Comparison of ENCODE assay signal across 19 cellular contexts in the genomic region with DNA sequence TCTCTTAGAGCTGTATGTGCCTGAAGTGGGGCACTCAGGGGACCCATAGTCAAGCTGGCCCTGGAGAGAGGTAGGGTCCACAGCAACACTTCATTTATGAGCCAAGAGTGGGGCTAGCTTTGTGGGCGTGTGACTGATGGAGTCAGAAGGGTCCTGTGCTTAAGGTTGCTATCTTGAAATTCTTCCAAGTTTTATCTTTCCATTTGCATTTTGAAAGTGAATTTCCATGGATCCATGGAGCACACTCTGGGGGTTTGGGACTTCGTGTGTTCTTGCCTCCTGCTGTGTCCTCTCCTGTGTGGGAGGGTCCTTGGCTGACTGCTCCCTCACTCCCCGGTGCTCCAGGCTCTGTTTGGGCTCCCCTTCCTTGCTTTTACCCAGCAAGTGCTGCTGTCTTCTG. TPM values are rescaled to one million over a fixed set of nuclear protein-coding genes. Genes with fewer than 3 reads are reported as not detected.
DNase-seq lines count a peak whose midpoint lies in the region; ATAC-seq, FAIRE-seq and TF ChIP-seq lines count a peak whose summit lies in the region.
"Had no signal": no experiment of that assay in that cellular context is flagged by ENCODE, and none has a peak within 500 bp of the region (broad histone marks: within the 10 kb centered on the region; RNA-seq: fewer than 3 reads in every experiment).

No MANE protein-coding gene starts in this region.

- H3K9ac ChIP-seq in GM12878 (ENCODE audit: control insufficient read depth, insufficient read depth, low read length) (no peak overlapping the region), kidney (ENCODE audit: low read length in 2 of 2) (peak overlapping the region in 1 of 2 donors; percentile 17), trophoblast cell (ENCODE audit: low read length) (no peak overlapping the region)

- H3K9me3 Mint-ChIP-seq in T-helper 2 cell treated with Interferon-gamma antibody and Interleukin-4, amounts not matched to agents 5 μg/mL and 100 μg/mL, for 36 hours = no peaks in the 10 kb centered on the region
- H3K9me3 Mint-ChIP-seq in progenitor cell of endocrine pancreas (ENCODE audit: low read depth) = peaks cover 5% of the 10 kb centered on the region
- H3K9me3 Mint-ChIP-seq: CD8-positive, alpha-beta T cell; GM23338; H9 had no signal

- 2% methylated on average over 3 of the region's 3 CpGs for WGBS in GM12878 (ENCODE audit: insufficient coverage, insufficient replicate concordance, low lambda C conversion rate, missing lambda C conversion rate)
- no CpG with 5 or more reads among the region's 3 CpGs for WGBS in trophoblast cell (ENCODE audit: extremely low coverage, insufficient coverage, insufficient read length)

- H3K27me3 ChIP-seq in GM12878 (replicated peaks in 1 of 2; ENCODE audit: control insufficient read depth in 2 of 2, insufficient read depth in 2 of 2, low read length in 1 of 2) = no peaks in the 10 kb centered on the region
- no peaks in the 10 kb centered on the region for H3K27me3 ChIP-seq in trophoblast cell (ENCODE audit: insufficient read depth, low read length)

- H3K36me3 ChIP-seq in GM12878 (ENCODE audit: control insufficient read depth in 2 of 2, insufficient read depth in 2 of 2, low read length in 1 of 2) = no peaks in the 10 kb centered on the region
- no peaks in the 10 kb centered on the region for H3K36me3 ChIP-seq in kidney (ENCODE audit: control insufficient read depth in 1 of 2, insufficient read depth in 2 of 2, low read length in 2 of 2)
- H3K36me3 ChIP-seq in trophoblast cell (ENCODE audit: control insufficient read depth in 1 of 2, insufficient read depth in 2 of 2, low read length in 2 of 2) = no peaks in the 10 kb centered on the region
- H3K36me3 ChIP-seq in OCI-LY7 (ENCODE audit: insufficient read depth, low read length) = no peaks in the 10 kb centered on the region

- no peak overlapping the region for H4K8ac ChIP-seq in trophoblast cell (ENCODE audit: low read depth, low read length)

- H4K12ac ChIP-seq in trophoblast cell (ENCODE audit: low read depth, low read length) = no peak overlapping the region

- peaks cover 8% of the 10 kb centered on the region for H3K79me1 ChIP-seq in trophoblast cell (ENCODE audit: low read length)

- peak overlapping the region; percentile 1 for H2BK120ac ChIP-seq in trophoblast cell (ENCODE audit: insufficient read depth, low read length, poor library complexity)

- intact Hi-C loops in GM12878 (cut with micrococcal nuclease; ENCODE audit: unreplicated experiment) = loop anchor here (2.0 kb wide), 1 partner anchor 18 kb away; no protein-coding TSS in a partner anchor
- intact Hi-C loops in kidney (cut with DNase I) = no loop called here
- intact Hi-C loops in OCI-LY7 (cut with micrococcal nuclease; ENCODE audit: unreplicated experiment) = no loop called here

- H4K20me1 ChIP-seq in GM12878 (ENCODE audit: control insufficient read depth, insufficient read depth) = peaks cover 2% of the 10 kb centered on the region; the same call in 1 of the 2 replicates
- no peaks in the 10 kb centered on the region for H4K20me1 ChIP-seq in OCI-LY7 (ENCODE audit: insufficient read depth, low read length)

- H3K4me1 ChIP-seq in GM12878 (ENCODE audit: control insufficient read depth, insufficient read depth, low read length) (peaks cover 5% of the 10 kb centered on the region; the same call in 1 of the 2 replicates), kidney (ENCODE audit: control insufficient read depth in 1 of 2, insufficient read depth in 1 of 2, low read depth in 1 of 2, low read length in 2 of 2) (peaks cover 37 to 45% of the 10 kb centered on the region in 2 donors), trophoblast cell (ENCODE audit: control insufficient read depth in 1 of 2, insufficient read depth in 2 of 2, low read length in 2 of 2) (peaks cover 20 to 29% of the 10 kb centered on the region in 2 experiments), OCI-LY7 (ENCODE audit: insufficient read depth, low read length, poor library complexity, severe bottlenecking) (no peaks in the 10 kb centered on the region)

- SMC1A ChIA-PET in GM12878 (lab: Charles Lee; ENCODE audit: uncharacterized antibody, unreplicated experiment) = interaction anchor here (1.2 to 5.5 kb wide), 7 partner anchors 8 to 121 kb away, joined by 3 to 46 read pairs (median 19); a partner anchor contains a TSS

- DNase-seq in GM12878 (ENCODE audit: low read depth, low spot score) = no peak
- DNase-seq in kidney = peak; percentile 30
- DNase-seq in trophoblast cell = no peak
- DNase-seq in OCI-LY7 (ENCODE audit: low spot score) = no peak
- DNase-seq in T-helper 2 cell treated with Interferon-gamma antibody and Interleukin-4, amounts not matched to agents 5 μg/mL and 100 μg/mL, for 36 hours (ENCODE audit: low spot score) = no peak
- no peak for DNase-seq in progenitor cell of endocrine pancreas (ENCODE audit: low spot score, unreplicated experiment)
- no peak for DNase-seq in medulla oblongata (ENCODE audit: extremely low spot score)
- DNase-seq: CD8-positive, alpha-beta T cell; COR-L47; DMS153; DMS79 treated with DMSO at 0.1 percent for 48 hours; EL; H9 had no signal

- no peaks in the 10 kb centered on the region for H3K4me1 Mint-ChIP-seq in T-helper 2 cell treated with Interferon-gamma antibody and Interleukin-4, amounts not matched to agents 5 μg/mL and 100 μg/mL, for 36 hours (ENCODE audit: low read depth)
- H3K4me1 Mint-ChIP-seq in progenitor cell of endocrine pancreas (ENCODE audit: low read depth) = peaks cover 4% of the 10 kb centered on the region
- H3K4me1 Mint-ChIP-seq: CD14-positive monocyte had no signal

- no peak overlapping the region for H3K14ac ChIP-seq in trophoblast cell (ENCODE audit: low read length)

- H3K9me2 ChIP-seq in OCI-LY7 (ENCODE audit: insufficient read depth, low read length) = no peaks in the 10 kb centered on the region

- no peak overlapping the region for H3K27ac ChIP-seq in GM12878 (ENCODE audit: control insufficient read depth, insufficient read depth)
- H3K27ac ChIP-seq in kidney (ENCODE audit: low read depth in 2 of 2, low read length in 2 of 2) = peak overlapping the region; percentile 88 to 94
- no peak overlapping the region for H3K27ac ChIP-seq in trophoblast cell (ENCODE audit: low read depth, low read length)
- no peak overlapping the region for H3K27ac ChIP-seq in OCI-LY7 (ENCODE audit: low read depth, low read length, poor library complexity, severe bottlenecking)

- H4K91ac ChIP-seq in trophoblast cell (ENCODE audit: low read depth, low read length) = no peak overlapping the region

- peak overlapping the region; percentile 30 for H3K18ac ChIP-seq in trophoblast cell (ENCODE audit: low read length)

- no peaks in the 10 kb centered on the region; the same call in 1 of the 2 replicates for H3K79me2 ChIP-seq in GM12878 (ENCODE audit: control insufficient read depth, insufficient read depth, low read length)
- H3K79me2 ChIP-seq in trophoblast cell (ENCODE audit: control insufficient read depth, insufficient read depth, low read length, poor library complexity) = peaks cover 4% of the 10 kb centered on the region
- H3K79me2 ChIP-seq in OCI-LY7 (ENCODE audit: insufficient read depth, low read depth, low read length) = no peaks in the 10 kb centered on the region

- H3K4me3 Mint-ChIP-seq in T-helper 2 cell treated with Interferon-gamma antibody and Interleukin-4, amounts not matched to agents 5 μg/mL and 100 μg/mL, for 36 hours = no peak overlapping the region
- no peak overlapping the region for H3K4me3 Mint-ChIP-seq in progenitor cell of endocrine pancreas (ENCODE audit: low read depth)
- H3K4me3 Mint-ChIP-seq: CD8-positive, alpha-beta T cell; GM23338; H9 had no signal

- no peak for TF ChIP-seq CTCF in GM12878 (IDR thresholded peaks at IDR 0.05 in 2 of 3, conservative IDR thresholded peaks at IDR 0.05 in 1 of 3; ENCODE audit: control insufficient read depth in 2 of 3, extremely low read depth in 1 of 3, insufficient read depth in 1 of 3, low read depth in 3 of 3, low read length in 3 of 3)
- TF ChIP-seq CTCF in kidney (IDR thresholded peaks at IDR 0.05; ENCODE audit: borderline replicate concordance, extremely low read depth, insufficient read depth) = no peak
- no peak for TF ChIP-seq CTCF in OCI-LY7 (conservative IDR thresholded peaks at IDR 0.05; ENCODE audit: low read length)
- TF ChIP-seq CTCF in progenitor cell of endocrine pancreas (IDR thresholded peaks at IDR 0.05; ENCODE audit: unreplicated experiment) = no peak

- RAD21 ChIA-PET in GM12878 (lab: Charles Lee; ENCODE audit: unreplicated experiment) = interaction anchor here (0.9 to 4.5 kb wide), 7 partner anchors 9 to 214 kb away, joined by 3 to 48 read pairs (median 5); a partner anchor contains a TSS

- H2BK5ac ChIP-seq in trophoblast cell (ENCODE audit: low read depth, low read length, poor library complexity) = no peak overlapping the region

- no peaks in the 10 kb centered on the region for H3K27me3 Mint-ChIP-seq in T-helper 2 cell treated with Interferon-gamma antibody and Interleukin-4, amounts not matched to agents 5 μg/mL and 100 μg/mL, for 36 hours (ENCODE audit: low read depth)
- H3K27me3 Mint-ChIP-seq in progenitor cell of endocrine pancreas = peaks cover 6% of the 10 kb centered on the region

- no peak overlapping the region for H3K4ac ChIP-seq in trophoblast cell (ENCODE audit: low read depth, low read length)

- no peak overlapping the region for H3K4me2 ChIP-seq in GM12878 (ENCODE audit: control insufficient read depth, insufficient read depth)
- no peak overlapping the region for H3K4me2 ChIP-seq in trophoblast cell (ENCODE audit: low read length)
- no peak overlapping the region for H3K4me2 ChIP-seq in OCI-LY7 (ENCODE audit: low read length)
- H3K4me2 ChIP-seq: GM23338 had no signal

- no peak overlapping the region for H2AFZ ChIP-seq in GM12878 (ENCODE audit: control insufficient read depth, low read depth, low read length)
- no peak overlapping the region for H2AFZ ChIP-seq in trophoblast cell (ENCODE audit: insufficient read depth, low read length, poor library complexity)
- no peak overlapping the region for H2AFZ ChIP-seq in OCI-LY7 (ENCODE audit: low read length)
- H2AFZ ChIP-seq: GM23338 had no signal

- TF ChIP-seq EP300 in GM12878 (IDR thresholded peaks at IDR 0.05; ENCODE audit: borderline replicate concordance in 1 of 2, control insufficient read depth in 1 of 2, low read depth in 2 of 2, low read length in 2 of 2) = no peak

- peak; percentile 9; the same call in 1 of the 3 replicates for ATAC-seq in GM12878
- ATAC-seq: CD8-positive, alpha-beta T cell; GM23338; HepG2 had no signal

- TF ChIP-seq POLR2A in GM12878 (IDR thresholded peaks at IDR 0.05; ENCODE audit: low read depth, low read length) = no peak

- H3K36me3 Mint-ChIP-seq in T-helper 2 cell treated with Interferon-gamma antibody and Interleukin-4, amounts not matched to agents 5 μg/mL and 100 μg/mL, for 36 hours (ENCODE audit: low read depth) = no peaks in the 10 kb centered on the region
- no peaks in the 10 kb centered on the region for H3K36me3 Mint-ChIP-seq in progenitor cell of endocrine pancreas (ENCODE audit: insufficient read depth)
- H3K36me3 Mint-ChIP-seq: CD14-positive monocyte; CD8-positive, alpha-beta T cell had no signal

- H3K9me3 ChIP-seq in GM12878 (replicated peaks; ENCODE audit: control insufficient read depth, insufficient read depth, low read length) (no peaks in the 10 kb centered on the region), kidney (ENCODE audit: control insufficient read depth in 1 of 2, low read length in 2 of 2) (no peaks in the 10 kb centered on the region), trophoblast cell (ENCODE audit: insufficient read depth, low read depth, low read length) (peaks cover 4% of the 10 kb centered on the region), OCI-LY7 (ENCODE audit: low read length) (no peaks in the 10 kb centered on the region)

- in situ Hi-C loops in GM12878 (cut with MboI) = no loop called here

- no peak overlapping the region for H2BK12ac ChIP-seq in trophoblast cell (ENCODE audit: low read length)

- CTCF ChIA-PET in GM12878 (lab: Yijun Ruan, JAX) = interaction anchor here (0.7 to 1.8 kb wide), 6 partner anchors 8 to 63 kb away, joined by 3 to 11 read pairs (median 3); no protein-coding TSS in a partner anchor
- CTCF ChIA-PET in OCI-LY7 (lab: Charles Lee; ENCODE audit: unreplicated experiment) = no interaction called here

- no peak overlapping the region for H3K27ac Mint-ChIP-seq in T-helper 2 cell treated with Interferon-gamma antibody and Interleukin-4, amounts not matched to agents 5 μg/mL and 100 μg/mL, for 36 hours
- no peak overlapping the region for H3K27ac Mint-ChIP-seq in progenitor cell of endocrine pancreas
- H3K27ac Mint-ChIP-seq: CD14-positive monocyte; CD8-positive, alpha-beta T cell; GM23338; H9 had no signal

- BruUV-seq in GM12878 (replicated peaks; lab: Mats Ljungman, UMichigan) (no TSS peak), OCI-LY7 (replicated peaks; lab: Mats Ljungman, UMichigan) (no TSS peak)

- H2AK5ac ChIP-seq in trophoblast cell (ENCODE audit: low read length) = peak overlapping the region; percentile 41

- FAIRE-seq in GM12878 (lab: Jason Lieb, UNC) (no peak), kidney (lab: Jason Lieb, UNC) (no peak)
- FAIRE-seq: G401.6, GM12892, HepG2, HTR-8/SVneo had no signal

- no peak for TF ChIP-seq RAD21 in GM12878 (IDR thresholded peaks at IDR 0.05; ENCODE audit: insufficient read depth, low read depth, low read length)

- H3K23ac ChIP-seq in trophoblast cell (ENCODE audit: low read length) = no peak overlapping the region

- POLR2A ChIA-PET in GM12878 (lab: Charles Lee) (interaction anchor here (0.5 to 4.6 kb wide), 6 partner anchors 10 to 48 kb away, joined by 3 to 34 read pairs (median 5); no protein-coding TSS in a partner anchor), OCI-LY7 (lab: Charles Lee) (no interaction called here)

- H3K4me3 ChIP-seq in GM12878 (no peak overlapping the region), kidney (ENCODE audit: low read length in 2 of 2) (no peak overlapping the region), trophoblast cell (ENCODE audit: low read depth, low read length) (no peak overlapping the region), OCI-LY7 (ENCODE audit: low read depth, low read length, poor library complexity, severe bottlenecking) (no peak overlapping the region)
- H3K4me3 ChIP-seq: GM23338 had no signal

RNA-seq across cellular contexts. Expression of a gene that starts 50.8 kb away (rescaled TPM):
- 195 and 221 TPM in 2 replicates for total RNA-seq in GM12878 (2013; cell fraction: nucleolus; rRNA removed)
- total RNA-seq in GM12878 (2014; rRNA removed) (10.8 and 13.5 TPM in 2 replicates), GM12878 (2014; rRNA removed; fragmentation: Illumina TruSeq; extraction: Trizol) (10.3 and 11.0 TPM in 2 replicates), GM12878 (2021) (10.7 and 11.4 TPM in 2 replicates), kidney (21.5 TPM), OCI-LY7 (2022) (2.4 and 2.5 TPM in 2 replicates), progenitor cell of endocrine pancreas (1.6 and 2.6 TPM in 2 replicates)
- 4.8 TPM for polyA plus RNA-seq in GM12878 (2011; ENCODE audit: low read depth)
- polyA plus RNA-seq in GM12878 (2011; rRNA removed) (26.4 and 26.7 TPM in 2 replicates), GM12878 (2014; fragmentation: Illumina TruSeq; extraction: Trizol) (11.6 and 12.8 TPM in 2 replicates), GM12878 (2014; fragmentation: Nextera tagmentation; extraction: Ambion mirVana) (under 1 TPM; 0.77 to 0.90 TPM), GM12878 (2014; rRNA removed) (9.6 and 10.0 TPM in 2 replicates), GM12878 (2016; fragmentation: Nextera tagmentation; extraction: Ambion mirVana) (1 to 10 TPM; 2.0 to 2.4 TPM), kidney (ENCODE audit: insufficient read depth, low read depth, low replicate concordance) (28.0 TPM)
- 23.5 and 28.8 TPM in 2 replicates for polyA plus RNA-seq in GM12878 (2011; cell fraction: cytosol; rRNA removed)
- 36.3 and 38.1 TPM in 2 replicates for polyA plus RNA-seq in GM12878 (2011; cell fraction: nucleus; rRNA removed)
- polyA plus RNA-seq in GM12878 (2012) = 5.1 and 7.6 TPM in 2 replicates
- 32.3 and 33.7 TPM in 2 replicates for polyA minus RNA-seq in GM12878 (2011; rRNA and poly(A)+ RNA removed)
- 8.4 and 12.8 TPM in 2 replicates for polyA minus RNA-seq in GM12878 (2011; cell fraction: cytosol; rRNA and poly(A)+ RNA removed)
- polyA minus RNA-seq in GM12878 (2011; cell fraction: nucleus; rRNA and poly(A)+ RNA removed) = 31.9 and 49.8 TPM in 2 replicates
- polyA plus RNA-seq in trophoblast cell (2013) = 47.0 and 54.5 TPM in 2 replicates
- total RNA-seq in OCI-LY7 (2014; rRNA removed; shearing (Covaris generic)) = 0.06 and 0.26 TPM in 2 replicates
- total RNA-seq: CD8-positive, alpha-beta T cell had no signal
- polyA plus RNA-seq: CD14-positive monocyte, HepG2 had no signal

Comparison
In these comparisons a context has a peak if more than half of its experiments do, and no peak if none do; other contexts are left out.
1. H3K27ac ChIP-seq: peak in kidney (2 of 2); none in GM12878 (single experiment), trophoblast cell (single experiment) and OCI-LY7 (single experiment).